Comparison of ENCODE assay signal across 21 cellular contexts in genomic region chr1:5239911-5240310, GRCh38.
"Had no signal": no experiment of that assay in that cellular context is flagged by ENCODE, and none has a peak within 500 bp of the region (broad histone marks: within the 10 kb centered on the region; RNA-seq: fewer than 3 reads in every experiment).

No MANE protein-coding gene starts in this region.

- H3K27ac Mint-ChIP-seq: activated B cell treated with CpG ODN at 0.5 μM for 24 hours; activated CD8-positive, alpha-beta T cell treated with anti-CD3 and anti-CD28 coated beads for 36 hours; activated naive CD4-positive, alpha-beta T cell treated with anti-CD3 and anti-CD28 coated beads, Interleukin-2, amount 50 U/mL, for 72 hours; activated T-cell treated with anti-CD3 and anti-CD28 coated beads, Interleukin-2, amount 50 U/mL, for 72 hours; mesothelial cell of epicardium; naive B cell; neural progenitor cell; stimulated activated memory B cell treated with anti-CD40 and anti-IgM and Interleukin-4, amounts not matched to agents 10 μg/mL and 1 μg/mL and 100 μg/mL, for 72 hours had no signal

- DNase-seq: activated B cell treated with CpG ODN at 0.5 μM for 24 hours; activated CD4-positive, alpha-beta T cell treated with anti-CD3 and anti-CD28 coated beads for 48 hours; activated CD8-positive, alpha-beta memory T cell treated with anti-CD3 and anti-CD28 coated beads, Interleukin-2, amount 50 U/mL, for 4 hours; activated CD8-positive, alpha-beta T cell treated with anti-CD3 and anti-CD28 coated beads for 36 hours; activated gamma-delta T cell; activated T-cell treated with anti-CD3 and anti-CD28 coated beads, Interleukin-2, amount 50 U/mL, for 72 hours; central memory CD4-positive, alpha-beta T cell; colonic mucosa; effector CD4-positive, alpha-beta T cell; heart left ventricle; left cardiac atrium; lower lobe of right lung; naive B cell; sigmoid colon; stimulated activated CD4-positive, alpha-beta T cell treated with anti-CD3 and anti-CD28 coated beads, Interleukin-12 subunit alpha, Interleukin-12 subunit beta, amount 100 ng/mL, for 4 hours; stimulated activated CD4-positive, alpha-beta T cell treated with anti-CD3 and anti-CD28 coated beads, Interleukin-2, amount 100 ng/mL, for 24 hours; T-helper 2 cell had no signal

- H3K9me3 Mint-ChIP-seq: activated B cell treated with CpG ODN at 0.5 μM for 24 hours; activated CD8-positive, alpha-beta T cell treated with anti-CD3 and anti-CD28 coated beads for 36 hours; activated T-cell treated with anti-CD3 and anti-CD28 coated beads, Interleukin-2, amount 50 U/mL, for 72 hours had no signal

- H3K4me3 Mint-ChIP-seq: activated B cell treated with CpG ODN at 0.5 μM for 24 hours; activated CD8-positive, alpha-beta T cell treated with anti-CD3 and anti-CD28 coated beads for 36 hours; activated T-cell treated with anti-CD3 and anti-CD28 coated beads, Interleukin-2, amount 50 U/mL, for 72 hours; mesothelial cell of epicardium; naive B cell; neural progenitor cell; stimulated activated memory B cell treated with anti-CD40 and anti-IgM and Interleukin-4, amounts not matched to agents 10 μg/mL and 1 μg/mL and 100 μg/mL, for 72 hours had no signal

- ATAC-seq: activated CD8-positive, alpha-beta T cell treated with anti-CD3 and anti-CD28 coated beads for 36 hours; activated naive CD4-positive, alpha-beta T cell treated with anti-CD3 and anti-CD28 coated beads, Interleukin-2, amount 50 U/mL, for 72 hours; activated T-cell treated with anti-CD3 and anti-CD28 coated beads, Interleukin-2, amount 50 U/mL, for 72 hours; heart left ventricle; lower lobe of right lung; stimulated activated memory B cell treated with anti-CD40 and anti-IgM and Interleukin-4, amounts not matched to agents 10 μg/mL and 1 μg/mL and 100 μg/mL, for 72 hours had no signal

- H3K4me1 Mint-ChIP-seq: activated B cell treated with CpG ODN at 0.5 μM for 24 hours; mesothelial cell of epicardium; naive B cell; stimulated activated memory B cell treated with anti-CD40 and anti-IgM and Interleukin-4, amounts not matched to agents 10 μg/mL and 1 μg/mL and 100 μg/mL, for 72 hours had no signal

- H3K36me3 Mint-ChIP-seq: activated naive CD4-positive, alpha-beta T cell treated with anti-CD3 and anti-CD28 coated beads, Interleukin-2, amount 50 U/mL, for 72 hours; mesothelial cell of epicardium; naive B cell; neural progenitor cell; stimulated activated memory B cell treated with anti-CD40 and anti-IgM and Interleukin-4, amounts not matched to agents 10 μg/mL and 1 μg/mL and 100 μg/mL, for 72 hours had no signal

- H3K27me3 Mint-ChIP-seq: activated B cell treated with CpG ODN at 0.5 μM for 24 hours; activated CD8-positive, alpha-beta T cell treated with anti-CD3 and anti-CD28 coated beads for 36 hours; stimulated activated memory B cell treated with anti-CD40 and anti-IgM and Interleukin-4, amounts not matched to agents 10 μg/mL and 1 μg/mL and 100 μg/mL, for 72 hours had no signal
